Comparison of ENCODE assay signal across 9 cellular contexts in genomic region chr5:170441385-170441784, GRCh38. TPM values are rescaled to one million over a fixed set of nuclear protein-coding genes. Genes with fewer than 3 reads are reported as not detected.
"Had no signal": no experiment of that assay in that cellular context is flagged by ENCODE, and none has a peak within 500 bp of the region (broad histone marks: within the 10 kb centered on the region; RNA-seq: fewer than 3 reads in every experiment).

No MANE protein-coding gene starts in this region.

- H3K9me3 Mint-ChIP-seq: HFFc6 had no signal

- ATAC-seq: HCT116 had no signal

- H3K9me3 ChIP-seq: HAP-1 had no signal

- H3K36me3 ChIP-seq: HAP-1 had no signal

- H3K4me3 ChIP-seq: GM23248, HAP-1 had no signal

- H3K27ac Mint-ChIP-seq: HFFc6 had no signal

- H3K4me1 ChIP-seq: HAP-1 had no signal

- DNase-seq: GM23248, GOT3, H7, HFFc6, IMR-90 had no signal

- H3K4me3 Mint-ChIP-seq: HFFc6 had no signal

- H3K27ac ChIP-seq: GM23248 had no signal

RNA-seq across cellular contexts. Expression of gene KCNMB1, which starts 52.2 kb away (rescaled TPM):
- total RNA-seq: GM23248, H4, HFFc6, HT-29, IMR-90 had no signal
- polyA plus RNA-seq: GM23248, IMR-90 had no signal
